Comparison of ENCODE assay signal across 15 cellular contexts in genomic region chr10:22657028-22657427, GRCh38. TPM values are rescaled to one million over a fixed set of nuclear protein-coding genes. Genes with fewer than 3 reads are reported as not detected.
DNase-seq lines count a peak whose midpoint lies in the region; ATAC-seq and TF ChIP-seq lines count a peak whose summit lies in the region.
"Had no signal": no experiment of that assay in that cellular context is flagged by ENCODE, and none has a peak within 500 bp of the region (broad histone marks: within the 10 kb centered on the region; RNA-seq: fewer than 3 reads in every experiment).

No MANE protein-coding gene starts in this region.

- no peaks in the 10 kb centered on the region for H3K27me3 Mint-ChIP-seq in HFFc6 (ENCODE audit: insufficient read depth)
- H3K27me3 Mint-ChIP-seq in chondrocyte (ENCODE audit: low read depth), result no peaks in the 10 kb centered on the region
- H3K27me3 Mint-ChIP-seq in nephron (ENCODE audit: low read depth), result peaks cover 4% of the 10 kb centered on the region

- intact Hi-C loops in mammary epithelial cell (cut with micrococcal nuclease), result no loop called here

- no peaks in the 10 kb centered on the region for H3K9me3 ChIP-seq in mammary epithelial cell (replicated peaks; ENCODE audit: insufficient read depth, low read length)

- peaks cover 25% of the 10 kb centered on the region for H3K36me3 Mint-ChIP-seq in HFFc6 (ENCODE audit: low read depth)
- H3K36me3 Mint-ChIP-seq in chondrocyte (ENCODE audit: low read depth), result no peaks in the 10 kb centered on the region
- H3K36me3 Mint-ChIP-seq in nephron (ENCODE audit: low read depth), result no peaks in the 10 kb centered on the region

- WGBS in mammary epithelial cell (ENCODE audit: low coverage, missing lambda C conversion rate), result 86% methylated on average over 4 of the region's 4 CpGs

- H3K4me3 Mint-ChIP-seq in HFFc6 (no peak overlapping the region), chondrocyte (ENCODE audit: unreplicated experiment) (no peak overlapping the region), nephron (peak overlapping the region in 1 of 3 experiments; percentile 12)

- H3K36me3 ChIP-seq in mammary epithelial cell (ENCODE audit: insufficient read depth, low read length), result peaks cover 2% of the 10 kb centered on the region

- no peak overlapping the region for H3K27ac ChIP-seq in mammary epithelial cell (ENCODE audit: insufficient read depth, low read depth, low read length)
- H3K27ac ChIP-seq: 22Rv1 had no signal

- dilution Hi-C loops in mammary epithelial cell (cut with HindIII; ENCODE audit: low sequenced_read_pairs), result no loop called here

- no peak for ATAC-seq in HG03196 (IDR thresholded peaks at IDR 0.05; ENCODE audit: unreplicated experiment)

- H3K4me2 ChIP-seq in mammary epithelial cell (ENCODE audit: insufficient read depth, low read depth, low read length), result no peak overlapping the region

- in situ Hi-C loops in mammary epithelial cell (cut with MboI; ENCODE audit: low sequenced_read_pairs in 2 of 2), result no loop called here

- H3K4me1 ChIP-seq in mammary epithelial cell (ENCODE audit: insufficient read depth, low read length), result peaks cover 8% of the 10 kb centered on the region

- H3K4me1 Mint-ChIP-seq in HFFc6 (ENCODE audit: low read depth), result peaks cover 83% of the 10 kb centered on the region
- peaks cover 46% of the 10 kb centered on the region for H3K4me1 Mint-ChIP-seq in chondrocyte (ENCODE audit: low read depth)
- H3K4me1 Mint-ChIP-seq in nephron, result peaks cover 82% of the 10 kb centered on the region

- peaks cover 19% of the 10 kb centered on the region for H3K79me2 ChIP-seq in mammary epithelial cell (ENCODE audit: insufficient read depth, low read length)

- no peak overlapping the region for H2AFZ ChIP-seq in mammary epithelial cell (ENCODE audit: low read depth, low read length)

- DNase-seq in DMS 273 (lab: John Stamatoyannopoulos, UW; ENCODE audit: unreplicated experiment) (peak; percentile 21), DMS 273 treated with DMSO at 0.1 percent for 48 hours (lab: John Stamatoyannopoulos, UW) (no peak), HFFc6 (no peak), chondrocyte (ENCODE audit: low spot score) (no peak), mammary epithelial cell (no peak), AG08395 (ENCODE audit: low spot score) (no peak)
- DNase-seq: activated CD4-positive, alpha-beta T cell treated with anti-CD3 and anti-CD28 coated beads, Interleukin-2, amount 50 U/mL, for 1 hour; aorta; Calu3; foreskin melanocyte; MV-4-11; NCI-H2227 treated with DMSO at 0.1 percent for 48 hours had no signal

- H3K27ac Mint-ChIP-seq in HFFc6, result peak overlapping the region; percentile 72
- H3K27ac Mint-ChIP-seq in chondrocyte (ENCODE audit: unreplicated experiment), result peak overlapping the region; percentile 72
- H3K27ac Mint-ChIP-seq in nephron, result peak overlapping the region; percentile 34 to 62 (median 39)

- no peak overlapping the region for H3K9ac ChIP-seq in mammary epithelial cell (ENCODE audit: insufficient read depth, low read length)

- H3K9me3 Mint-ChIP-seq in HFFc6, result no peaks in the 10 kb centered on the region
- H3K9me3 Mint-ChIP-seq in chondrocyte (ENCODE audit: low read depth), result no peaks in the 10 kb centered on the region
- H3K9me3 Mint-ChIP-seq in nephron, result no peaks in the 10 kb centered on the region

- no TSS peak for BruUV-seq in mammary epithelial cell (replicated peaks; lab: Mats Ljungman, UMichigan)

- CTCF ChIA-PET in mammary epithelial cell (lab: Charles Lee; ENCODE audit: low non-redundant PET), result no interaction called here

- no peak overlapping the region for H3K4me3 ChIP-seq in mammary epithelial cell (replicated peaks in 1 of 3; ENCODE audit: insufficient read depth in 1 of 3, low read depth in 2 of 3, low read length in 3 of 3)

- no peaks in the 10 kb centered on the region for H4K20me1 ChIP-seq in mammary epithelial cell (ENCODE audit: insufficient read depth, low read length)

- TF ChIP-seq CTCF in HFFc6 (IDR thresholded peaks at IDR 0.05) (no peak), chondrocyte (IDR thresholded peaks at IDR 0.05) (no peak), nephron (IDR thresholded peaks at IDR 0.05; ENCODE audit: unreplicated experiment in 3 of 3) (no peak), mammary epithelial cell (conservative IDR thresholded peaks at IDR 0.05 in 1 of 2, IDR thresholded peaks at IDR 0.05 in 1 of 2; ENCODE audit: extremely low read depth in 1 of 2, insufficient read depth in 1 of 2, low read depth in 1 of 2, low read length in 2 of 2) (no peak)

- no peaks in the 10 kb centered on the region for H3K27me3 ChIP-seq in mammary epithelial cell (ENCODE audit: insufficient read depth, low read length)

RNA-seq across cellular contexts. Expression of gene PIP4K2A, which starts 57.4 kb away (rescaled TPM):
- total RNA-seq in HFFc6 (2021; fragmentation: NEBNext Ultra II Directional; extraction: Animal tissue kit (Norgen Biotek cat#: 25700)), result 10 to 100 TPM; 50.1 to 67.9 (median 58.9) TPM
- total RNA-seq in chondrocyte (29.5 to 44.1 TPM (median 44.0 TPM) in 3 replicates), mammary epithelial cell (10 to 100 TPM in 1 of 2 donors, 1 to 10 TPM in 1; 7.2 to 13.4 TPM)
- 5.2 TPM for polyA plus RNA-seq in mammary epithelial cell
- 8.7 TPM for polyA minus RNA-seq in mammary epithelial cell
